30 cellular contexts compared by ENCODE assay signal in genomic region chr18:1252534-1252933, GRCh38.
"Had no signal": no experiment of that assay in that cellular context is flagged by ENCODE, and none has a peak within 500 bp of the region (broad histone marks: within the 10 kb centered on the region; RNA-seq: fewer than 3 reads in every experiment).

No MANE protein-coding gene starts in this region.

- DNase-seq: activated CD4-positive, alpha-beta memory T cell treated with anti-CD3 and anti-CD28 coated beads for 36 hours; activated CD4-positive, alpha-beta T cell treated with anti-CD3 and anti-CD28 coated beads for 36 hours; activated CD4-positive, alpha-beta T cell treated with anti-CD3 and anti-CD28 coated beads, Interleukin-2, amount 10 ng/mL, durations not matched to agents 24 days and 14 days; activated CD4-positive, CD25-positive, alpha-beta regulatory T cell; activated CD4-positive, CD25-positive, alpha-beta regulatory T cell treated with anti-CD3 and anti-CD28 coated beads, Interleukin-2, amount 50 U/mL, for 72 hours; activated CD8-positive, alpha-beta memory T cell treated with anti-CD3 and anti-CD28 coated beads, Interleukin-2, amount 10 ng/mL, durations not matched to agents 7 days and 5 days; activated CD8-positive, alpha-beta memory T cell treated with anti-CD3 and anti-CD28 coated beads, Interleukin-2, amount 50 U/mL, for 4 hours; activated CD8-positive, alpha-beta T cell treated with anti-CD3 and anti-CD28 coated beads, Interleukin-2, amount 10 ng/mL, durations not matched to agents 7 days and 5 days; activated effector memory CD4-positive, alpha-beta T cell treated with anti-CD3 and anti-CD28 coated beads, Interleukin-2, amount 50 U/mL, for 16 hours; activated naive CD4-positive, alpha-beta T cell treated with anti-CD3 and anti-CD28 coated beads for 36 hours; activated naive CD8-positive, alpha-beta T cell treated with anti-CD3 and anti-CD28 coated beads for 36 hours; activated naive CD8-positive, alpha-beta T cell treated with anti-CD3 and anti-CD28 coated beads, Interleukin-2, amount 50 U/mL, for 24 hours; activated T-cell treated with anti-CD3 and anti-CD28 coated beads, Interleukin-2, amount 50 U/mL, for 1 hour; activated T-cell treated with anti-CD3 and anti-CD28 coated beads, Interleukin-2, amount 50 U/mL, for 48 hours; adrenal gland; amygdala; aorta; central memory CD4-positive, alpha-beta T cell; cerebellar nuclear complex; dorsolateral prefrontal cortex; effector memory CD4-positive, alpha-beta T cell; endodermal cell; heart right ventricle; T-helper 2 cell had no signal

- H3K9me3 ChIP-seq: adrenal gland, gastroesophageal sphincter had no signal

- H3K27me3 ChIP-seq: adrenal gland, breast epithelium, cardiac muscle cell, dorsolateral prefrontal cortex, foreskin keratinocyte, gastroesophageal sphincter, heart right ventricle, hepatocyte had no signal

- H3K4me3 ChIP-seq: adrenal gland, breast epithelium, cardiac muscle cell, coronary artery, dorsolateral prefrontal cortex, gastroesophageal sphincter, heart right ventricle, hepatocyte had no signal

- H3K4me1 ChIP-seq: adrenal gland, breast epithelium, foreskin keratinocyte, gastroesophageal sphincter, heart right ventricle had no signal

- H3K27ac ChIP-seq: adrenal gland, breast epithelium, cardiac muscle cell, coronary artery, dorsolateral prefrontal cortex, foreskin keratinocyte, gastroesophageal sphincter, heart right ventricle, hepatocyte had no signal

- H3K36me3 ChIP-seq: adrenal gland, breast epithelium, cardiac muscle cell, gastroesophageal sphincter, heart right ventricle had no signal
